In genomic region chr1:24414884-24415333, GRCh38 we compare ENCODE assay signal across 8 cellular contexts. TPM values are rescaled to one million over a fixed set of nuclear protein-coding genes. Genes with fewer than 3 reads are reported as not detected.
A peak's percentile ranks its signal among the peaks of the same experiment; 100 is the strongest.
DNase-seq lines count a peak whose midpoint lies in the region; ATAC-seq and TF ChIP-seq lines count a peak whose summit lies in the region.

No MANE protein-coding gene starts in this region.

- no peaks in the 10 kb centered on the region for H3K27me3 Mint-ChIP-seq in T-helper 17 cell

- POLR2A ChIA-PET in HCT116 (lab: Charles Lee) = interaction anchor here (1.0 kb wide), 3 partner anchors 11 to 121 kb away, joined by 3 read pairs; no protein-coding TSS in a partner anchor

- no peaks in the 10 kb centered on the region for H3K79me2 ChIP-seq in HCT116 (ENCODE audit: insufficient read depth, low read length)

- no peaks in the 10 kb centered on the region for H3K9me2 ChIP-seq in HCT116 (ENCODE audit: insufficient read depth)

- RAD21 ChIA-PET in HCT116 (lab: Charles Lee; ENCODE audit: low non-redundant PET in 1 of 2, low total read pairs in 2 of 2, uncharacterized antibody in 2 of 2, unreplicated experiment in 2 of 2) = interaction anchor here in 1 of 2 experiments (1.0 kb wide), 1 partner anchor 213 kb away, joined by 3 read pairs; no protein-coding TSS in a partner anchor

- CTCF ChIA-PET in HCT116 (lab: Charles Lee) = interaction anchor here (0.6 to 2.0 kb wide), 31 partner anchors 8 to 821 kb away, joined by 3 to 17 read pairs (median 4); no protein-coding TSS in a partner anchor

- H3K27ac ChIP-seq in HCT116 (ENCODE audit: low read depth, low read length) (0 out of 2 replicates have a peak overlapping the region, but pooled peaks have one; percentile 26), right cardiac atrium (ENCODE audit: low read length) (peak overlapping the region; percentile 25), skin epidermis (peak overlapping the region in 14 of 21 experiments; percentile 9 to 78 (median 54))

- H3K9ac ChIP-seq in HCT116 (ENCODE audit: low read length) = no peak overlapping the region

- H3K4me1 ChIP-seq in HCT116 (ENCODE audit: control insufficient read depth in 1 of 2, insufficient read depth in 2 of 2, low read length in 2 of 2) (peaks cover 40 to 85% of the 10 kb centered on the region in 2 experiments), right cardiac atrium (ENCODE audit: control insufficient read depth, insufficient read depth, low read length) (peaks cover 6% of the 10 kb centered on the region)

- H4K20me1 ChIP-seq in HCT116 (ENCODE audit: insufficient read depth) = no peaks in the 10 kb centered on the region

- intact Hi-C loops in HCT116 (cut with micrococcal nuclease) (loop anchor here (2.0 to 10.0 kb wide), 2 partner anchors 110 to 220 kb away; no protein-coding TSS in a partner anchor), right cardiac atrium (cut with DNase I) (loop anchor here in 2 of 4 donors (10.0 kb wide), 2 partner anchors 90 to 210 kb away; partner anchors contain the start of gene RCAN3 (in 1 of the 2))

- H3K4me2 ChIP-seq in HCT116 (ENCODE audit: low read length) = peak overlapping the region; percentile 97

- H3K27me3 ChIP-seq in HCT116 (ENCODE audit: insufficient read depth, low read length) = no peaks in the 10 kb centered on the region
- H3K27me3 ChIP-seq in right cardiac atrium (ENCODE audit: control insufficient read depth, insufficient read depth) = no peaks in the 10 kb centered on the region

- no peak for TF ChIP-seq RAD21 in HCT116 (IDR thresholded peaks at IDR 0.05; ENCODE audit: low read depth)

- H3K36me3 ChIP-seq in HCT116 (ENCODE audit: control insufficient read depth in 1 of 2, insufficient read depth in 2 of 2, low read length in 2 of 2) = no peaks in the 10 kb centered on the region

- DNase-seq in HCT116 (ENCODE audit: low read depth, low spot score) (no peak), T-helper 17 cell (no peak), right cardiac atrium (no peak), occipital lobe (lab: John Stamatoyannopoulos, UW) (no peak), NCI-H524 (lab: John Stamatoyannopoulos, UW) (no peak), HUDEP-2 (lab: John Stamatoyannopoulos, UW; ENCODE audit: unreplicated experiment in 76 of 76) (no peak)

- no TSS peak for BruUV-seq in HCT116 (replicated peaks; lab: Mats Ljungman, UMichigan)

- peak overlapping the region; percentile 34 for H2AFZ ChIP-seq in HCT116 (ENCODE audit: low read depth, low read length, poor library complexity, severe bottlenecking)

- peak overlapping the region; percentile 94 for H3K27ac Mint-ChIP-seq in T-helper 17 cell

- WGBS in right cardiac atrium = 64% methylated on average over 17 of the region's 17 CpGs

- ATAC-seq in HCT116 (no peak), T-helper 17 cell (no peak), right cardiac atrium (no peak), HG02623 (IDR thresholded peaks at IDR 0.05; ENCODE audit: unreplicated experiment) (no peak)

- H3K4me1 Mint-ChIP-seq in T-helper 17 cell = peaks cover 47% of the 10 kb centered on the region

- H3K4me3 Mint-ChIP-seq in T-helper 17 cell = peak overlapping the region; percentile 99

- TF ChIP-seq POLR2A in HCT116 (IDR thresholded peaks at IDR 0.05; ENCODE audit: borderline replicate concordance, extremely low read depth, insufficient read depth, insufficient read length) = no peak

- peaks cover 5% of the 10 kb centered on the region for H3K36me3 Mint-ChIP-seq in T-helper 17 cell (ENCODE audit: low read depth)

- H3K4me3 ChIP-seq in HCT116 (replicated peaks in 1 of 2; ENCODE audit: low read depth in 1 of 2, low read length in 2 of 2) (0 out of 4 replicates have a peak overlapping the region, but pooled peaks of 1 of the 2 experiments have one; percentile 1), right cardiac atrium (ENCODE audit: low read length) (peak overlapping the region; percentile 33), skin epidermis (peak overlapping the region; percentile 52 to 67 (median 60))

- TF ChIP-seq CTCF in HCT116 (IDR thresholded peaks at IDR 0.05 in 2 of 3, conservative IDR thresholded peaks at IDR 0.05 in 1 of 3; ENCODE audit: borderline replicate concordance in 1 of 3, insufficient read depth in 1 of 3, low read depth in 2 of 3, low read length in 2 of 3) = no peak

- H3K9me3 ChIP-seq in HCT116 (ENCODE audit: control insufficient read depth in 1 of 2, insufficient read depth in 1 of 2, low read depth in 1 of 2, low read length in 2 of 2) (no peaks in the 10 kb centered on the region), T-helper 17 cell (ENCODE audit: control insufficient read depth, low read length, poor library complexity, severe bottlenecking) (no peaks in the 10 kb centered on the region), right cardiac atrium (ENCODE audit: control insufficient read depth, low read length) (no peaks in the 10 kb centered on the region)

TF ChIP-seq in HCT116, 20 proteins besides CTCF, POLR2A, EP300 and RAD21:
- TF ChIP-seq MAX (IDR thresholded peaks at IDR 0.05) (no peak), CBX3 (IDR thresholded peaks at IDR 0.05; ENCODE audit: low read depth) (no peak), SP1 (IDR thresholded peaks at IDR 0.05; ENCODE audit: low read depth) (no peak), SIN3A (IDR thresholded peaks at IDR 0.05; ENCODE audit: low read depth) (no peak), CEBPB (IDR thresholded peaks at IDR 0.05; ENCODE audit: low read depth) (no peak), ZBTB33 (IDR thresholded peaks at IDR 0.05; ENCODE audit: extremely low read depth, insufficient replicate concordance, low read length) (no peak)
TF ChIP-seq in HCT116: peak in this region for 0.

RNA-seq across cellular contexts. Expression of gene NIPAL3, which starts 0.7 kb away (rescaled TPM):
- total RNA-seq in HCT116 (2021; ENCODE audit: unreplicated experiment) (16.6 TPM), T-helper 17 cell (10 to 100 TPM; 32.9 to 41.7 TPM), right cardiac atrium (10 to 100 TPM; 24.4 to 35.6 (median 35.3) TPM), occipital lobe (7.0 TPM)
- 16.1 and 18.9 TPM in 2 replicates for polyA plus RNA-seq in HCT116 (2012)
- 12.8 TPM for polyA plus RNA-seq in right cardiac atrium

RNA-seq across cellular contexts. Expression of gene STPG1, which starts 1.3 kb away (rescaled TPM):
- total RNA-seq in HCT116 (2021; ENCODE audit: unreplicated experiment) (13.4 TPM), T-helper 17 cell (1 to 10 TPM; 2.5 to 3.6 TPM), right cardiac atrium (1 to 10 TPM; 5.4 to 8.3 (median 7.3) TPM), occipital lobe (1.9 TPM)
- polyA plus RNA-seq in HCT116 (2012) = 8.2 and 10.3 TPM in 2 replicates
- 3.9 TPM for polyA plus RNA-seq in right cardiac atrium
